In the genomic region with DNA sequence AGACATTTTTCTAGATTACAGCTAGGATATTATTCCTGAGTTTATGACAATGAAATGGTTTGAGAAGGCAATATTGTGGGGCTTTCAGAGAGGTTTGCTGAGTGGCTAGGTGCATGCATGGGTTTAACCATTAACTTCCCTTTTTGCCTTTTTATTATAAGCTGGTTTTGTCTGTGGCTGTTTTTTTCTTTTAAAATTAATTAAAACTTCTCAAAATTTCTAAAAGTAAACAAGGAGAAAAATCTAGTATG, we compare ENCODE assay signal across 10 cellular contexts.
DNase-seq lines count a peak whose midpoint lies in the region; ATAC-seq and TF ChIP-seq lines count a peak whose summit lies in the region.
"Had no signal": no experiment of that assay in that cellular context is flagged by ENCODE, and none has a peak within 500 bp of the region (broad histone marks: within the 10 kb centered on the region; RNA-seq: fewer than 3 reads in every experiment).

No MANE protein-coding gene starts in this region.

- intact Hi-C loops in esophagus muscularis mucosa (cut with DNase I) = no loop called here

- H3K79me2 ChIP-seq in OCI-LY3 (ENCODE audit: low read length) = peaks cover 45% of the 10 kb centered on the region

- H3K36me3 ChIP-seq in OCI-LY3 (replicated peaks; ENCODE audit: low read depth, low read length) (no peaks in the 10 kb centered on the region), esophagus muscularis mucosa (no peaks in the 10 kb centered on the region)
- H3K36me3 ChIP-seq: gastroesophageal sphincter had no signal

- no peak for TF ChIP-seq POLR2A in esophagus muscularis mucosa (IDR thresholded peaks at IDR 0.05; ENCODE audit: low read depth)

- peak overlapping the region; percentile 81 for H3K4me3 ChIP-seq in OCI-LY3 (ENCODE audit: low read length)
- H3K4me3 ChIP-seq in esophagus muscularis mucosa = peak overlapping the region; percentile 24 to 36 (median 35)

- peaks cover 21% of the 10 kb centered on the region; the same call in 1 of the 2 replicates for H4K20me1 ChIP-seq in OCI-LY3 (ENCODE audit: insufficient read depth, low read length)

- no peak for DNase-seq in T-helper 2 cell treated with Interferon-gamma antibody and Interleukin-4, amounts not matched to agents 5 μg/mL and 100 μg/mL, for 36 hours (ENCODE audit: low spot score)
- no peak for DNase-seq in T-helper 2 cell
- no peak for DNase-seq in esophagus muscularis mucosa (ENCODE audit: extremely low spot score)
- no peak for DNase-seq in stimulated activated effector memory CD8-positive, alpha-beta T cell treated with anti-CD3 and anti-CD28 coated beads, Interleukin-12 subunit alpha, Interleukin-12 subunit beta, amount 100 ng/mL, for 72 hours (ENCODE audit: low spot score in 2 of 2)
- DNase-seq in nephron progenitor cell = no peak

- H3K36me3 Mint-ChIP-seq in T-helper 2 cell treated with Interferon-gamma antibody and Interleukin-4, amounts not matched to agents 5 μg/mL and 100 μg/mL, for 36 hours (ENCODE audit: low read depth) = peaks cover 7% of the 10 kb centered on the region
- H3K36me3 Mint-ChIP-seq in stimulated activated effector memory CD8-positive, alpha-beta T cell treated with anti-CD3 and anti-CD28 coated beads, Interleukin-12 subunit alpha, Interleukin-12 subunit beta, amount 100 ng/mL, for 72 hours = peaks cover 9% of the 10 kb centered on the region
- H3K36me3 Mint-ChIP-seq in nephron progenitor cell (ENCODE audit: low read depth) = no peaks in the 10 kb centered on the region

- ATAC-seq in stimulated activated effector memory CD8-positive, alpha-beta T cell treated with anti-CD3 and anti-CD28 coated beads, Interleukin-12 subunit alpha, Interleukin-12 subunit beta, amount 100 ng/mL, for 72 hours = no peak
- no peak for ATAC-seq in HG03442 (IDR thresholded peaks at IDR 0.05; ENCODE audit: unreplicated experiment)
- ATAC-seq in SK-N-SH treated with all-trans-retinoic acid at 6 μM for 48 hours = no peak

- H2AFZ ChIP-seq in OCI-LY3 (ENCODE audit: low read depth, low read length) = peak overlapping the region; percentile 54; the same call in 1 of the 2 replicates

- no peaks in the 10 kb centered on the region for H3K9me3 ChIP-seq in OCI-LY3 (ENCODE audit: insufficient read depth, low read length)
- no peaks in the 10 kb centered on the region for H3K9me3 ChIP-seq in esophagus muscularis mucosa

- no peaks in the 10 kb centered on the region for H3K27me3 ChIP-seq in OCI-LY3 (ENCODE audit: low read depth, low read length)
- no peaks in the 10 kb centered on the region for H3K27me3 ChIP-seq in esophagus muscularis mucosa
- H3K27me3 ChIP-seq: gastroesophageal sphincter had no signal

- peaks cover 55% of the 10 kb centered on the region for H3K4me1 ChIP-seq in OCI-LY3 (ENCODE audit: low read length)
- no peaks in the 10 kb centered on the region for H3K4me1 ChIP-seq in esophagus muscularis mucosa
- H3K4me1 ChIP-seq: gastroesophageal sphincter had no signal

- TF ChIP-seq CTCF in OCI-LY3 (IDR thresholded peaks at IDR 0.05; ENCODE audit: low read depth, low read length) = no peak
- TF ChIP-seq CTCF in esophagus muscularis mucosa (IDR thresholded peaks at IDR 0.05) = no peak
- no peak for TF ChIP-seq CTCF in nephron progenitor cell (IDR thresholded peaks at IDR 0.05)

- peak overlapping the region; percentile 91 for H3K4me3 Mint-ChIP-seq in T-helper 2 cell treated with Interferon-gamma antibody and Interleukin-4, amounts not matched to agents 5 μg/mL and 100 μg/mL, for 36 hours
- peak overlapping the region; percentile 88 for H3K4me3 Mint-ChIP-seq in stimulated activated effector memory CD8-positive, alpha-beta T cell treated with anti-CD3 and anti-CD28 coated beads, Interleukin-12 subunit alpha, Interleukin-12 subunit beta, amount 100 ng/mL, for 72 hours
- H3K4me3 Mint-ChIP-seq in nephron progenitor cell = no peak overlapping the region
- H3K4me3 Mint-ChIP-seq: nephron had no signal

- H3K27ac Mint-ChIP-seq in T-helper 2 cell treated with Interferon-gamma antibody and Interleukin-4, amounts not matched to agents 5 μg/mL and 100 μg/mL, for 36 hours = peak overlapping the region; percentile 97
- H3K27ac Mint-ChIP-seq in stimulated activated effector memory CD8-positive, alpha-beta T cell treated with anti-CD3 and anti-CD28 coated beads, Interleukin-12 subunit alpha, Interleukin-12 subunit beta, amount 100 ng/mL, for 72 hours = peak overlapping the region; percentile 94
- no peak overlapping the region for H3K27ac Mint-ChIP-seq in nephron progenitor cell

- no peaks in the 10 kb centered on the region for H3K27me3 Mint-ChIP-seq in T-helper 2 cell treated with Interferon-gamma antibody and Interleukin-4, amounts not matched to agents 5 μg/mL and 100 μg/mL, for 36 hours (ENCODE audit: low read depth)
- peaks cover 8% of the 10 kb centered on the region for H3K27me3 Mint-ChIP-seq in nephron progenitor cell (ENCODE audit: low read depth, poor library complexity)

- peaks cover 50% of the 10 kb centered on the region for H3K4me1 Mint-ChIP-seq in T-helper 2 cell treated with Interferon-gamma antibody and Interleukin-4, amounts not matched to agents 5 μg/mL and 100 μg/mL, for 36 hours (ENCODE audit: low read depth)
- H3K4me1 Mint-ChIP-seq in stimulated activated effector memory CD8-positive, alpha-beta T cell treated with anti-CD3 and anti-CD28 coated beads, Interleukin-12 subunit alpha, Interleukin-12 subunit beta, amount 100 ng/mL, for 72 hours = peaks cover 52% of the 10 kb centered on the region
- H3K4me1 Mint-ChIP-seq in nephron progenitor cell = peaks cover 5% of the 10 kb centered on the region
- H3K4me1 Mint-ChIP-seq: nephron had no signal

- no peaks in the 10 kb centered on the region for H3K9me3 Mint-ChIP-seq in T-helper 2 cell treated with Interferon-gamma antibody and Interleukin-4, amounts not matched to agents 5 μg/mL and 100 μg/mL, for 36 hours
- no peaks in the 10 kb centered on the region for H3K9me3 Mint-ChIP-seq in stimulated activated effector memory CD8-positive, alpha-beta T cell treated with anti-CD3 and anti-CD28 coated beads, Interleukin-12 subunit alpha, Interleukin-12 subunit beta, amount 100 ng/mL, for 72 hours
- peaks cover 15% of the 10 kb centered on the region for H3K9me3 Mint-ChIP-seq in nephron progenitor cell

- H3K4me2 ChIP-seq in OCI-LY3 (ENCODE audit: low read length) = peak overlapping the region; percentile 91

- H3K27ac ChIP-seq in OCI-LY3 (ENCODE audit: low read length) = peak overlapping the region; percentile 87
- peak overlapping the region; percentile 19 to 37 (median 26) for H3K27ac ChIP-seq in esophagus muscularis mucosa (replicated peaks in 1 of 4)

- no peak for TF ChIP-seq EP300 in esophagus muscularis mucosa (IDR thresholded peaks at IDR 0.05)

- H3K9ac ChIP-seq in OCI-LY3 (ENCODE audit: low read length) = peak overlapping the region; percentile 76

TF ChIP-seq in SK-N-SH treated with all-trans-retinoic acid at 6 μM for 48 hours, 23 proteins besides CTCF, POLR2A, EP300 and RAD21 (continues in another document):
- TF ChIP-seq ZNF70 (CRISPR knock-in tag; IDR thresholded peaks at IDR 0.05) (no peak), RARB (CRISPR knock-in tag; IDR thresholded peaks at IDR 0.05) (no peak), ZC3H10 (CRISPR knock-in tag; IDR thresholded peaks at IDR 0.05) (no peak), GLIS3 (CRISPR knock-in tag; IDR thresholded peaks at IDR 0.05) (no peak), ZNF565 (CRISPR knock-in tag; conservative IDR thresholded peaks at IDR 0.05; ENCODE audit: low read depth) (no peak), ISL1 (CRISPR knock-in tag; IDR thresholded peaks at IDR 0.05) (no peak), SNAI2 (CRISPR knock-in tag; IDR thresholded peaks at IDR 0.05) (no peak), ZNF8 (CRISPR knock-in tag; IDR thresholded peaks at IDR 0.05) (no peak), PPARA (CRISPR knock-in tag; IDR thresholded peaks at IDR 0.05; ENCODE audit: borderline replicate concordance) (no peak), ARNTL (CRISPR knock-in tag; IDR thresholded peaks at IDR 0.05; ENCODE audit: borderline replicate concordance, low read depth) (no peak)
- TF ChIP-seq, protein P1, sequence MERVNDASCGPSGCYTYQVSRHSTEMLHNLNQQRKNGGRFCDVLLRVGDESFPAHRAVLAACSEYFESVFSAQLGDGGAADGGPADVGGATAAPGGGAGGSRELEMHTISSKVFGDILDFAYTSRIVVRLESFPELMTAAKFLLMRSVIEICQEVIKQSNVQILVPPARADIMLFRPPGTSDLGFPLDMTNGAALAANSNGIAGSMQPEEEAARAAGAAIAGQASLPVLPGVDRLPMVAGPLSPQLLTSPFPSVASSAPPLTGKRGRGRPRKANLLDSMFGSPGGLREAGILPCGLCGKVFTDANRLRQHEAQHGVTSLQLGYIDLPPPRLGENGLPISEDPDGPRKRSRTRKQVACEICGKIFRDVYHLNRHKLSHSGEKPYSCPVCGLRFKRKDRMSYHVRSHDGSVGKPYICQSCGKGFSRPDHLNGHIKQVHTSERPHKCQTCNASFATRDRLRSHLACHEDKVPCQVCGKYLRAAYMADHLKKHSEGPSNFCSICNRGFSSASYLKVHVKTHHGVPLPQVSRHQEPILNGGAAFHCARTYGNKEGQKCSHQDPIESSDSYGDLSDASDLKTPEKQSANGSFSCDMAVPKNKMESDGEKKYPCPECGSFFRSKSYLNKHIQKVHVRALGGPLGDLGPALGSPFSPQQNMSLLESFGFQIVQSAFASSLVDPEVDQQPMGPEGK (CRISPR knock-in tag; IDR thresholded peaks at IDR 0.05; ENCODE audit: borderline replicate concordance) = no peak
- TF ChIP-seq, protein P2, sequence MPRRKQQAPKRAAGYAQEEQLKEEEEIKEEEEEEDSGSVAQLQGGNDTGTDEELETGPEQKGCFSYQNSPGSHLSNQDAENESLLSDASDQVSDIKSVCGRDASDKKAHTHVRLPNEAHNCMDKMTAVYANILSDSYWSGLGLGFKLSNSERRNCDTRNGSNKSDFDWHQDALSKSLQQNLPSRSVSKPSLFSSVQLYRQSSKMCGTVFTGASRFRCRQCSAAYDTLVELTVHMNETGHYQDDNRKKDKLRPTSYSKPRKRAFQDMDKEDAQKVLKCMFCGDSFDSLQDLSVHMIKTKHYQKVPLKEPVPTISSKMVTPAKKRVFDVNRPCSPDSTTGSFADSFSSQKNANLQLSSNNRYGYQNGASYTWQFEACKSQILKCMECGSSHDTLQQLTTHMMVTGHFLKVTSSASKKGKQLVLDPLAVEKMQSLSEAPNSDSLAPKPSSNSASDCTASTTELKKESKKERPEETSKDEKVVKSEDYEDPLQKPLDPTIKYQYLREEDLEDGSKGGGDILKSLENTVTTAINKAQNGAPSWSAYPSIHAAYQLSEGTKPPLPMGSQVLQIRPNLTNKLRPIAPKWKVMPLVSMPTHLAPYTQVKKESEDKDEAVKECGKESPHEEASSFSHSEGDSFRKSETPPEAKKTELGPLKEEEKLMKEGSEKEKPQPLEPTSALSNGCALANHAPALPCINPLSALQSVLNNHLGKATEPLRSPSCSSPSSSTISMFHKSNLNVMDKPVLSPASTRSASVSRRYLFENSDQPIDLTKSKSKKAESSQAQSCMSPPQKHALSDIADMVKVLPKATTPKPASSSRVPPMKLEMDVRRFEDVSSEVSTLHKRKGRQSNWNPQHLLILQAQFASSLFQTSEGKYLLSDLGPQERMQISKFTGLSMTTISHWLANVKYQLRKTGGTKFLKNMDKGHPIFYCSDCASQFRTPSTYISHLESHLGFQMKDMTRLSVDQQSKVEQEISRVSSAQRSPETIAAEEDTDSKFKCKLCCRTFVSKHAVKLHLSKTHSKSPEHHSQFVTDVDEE (CRISPR knock-in tag; IDR thresholded peaks at IDR 0.05) = no peak
